ENCODE assay signal across 21 cellular contexts in the genomic region with DNA sequence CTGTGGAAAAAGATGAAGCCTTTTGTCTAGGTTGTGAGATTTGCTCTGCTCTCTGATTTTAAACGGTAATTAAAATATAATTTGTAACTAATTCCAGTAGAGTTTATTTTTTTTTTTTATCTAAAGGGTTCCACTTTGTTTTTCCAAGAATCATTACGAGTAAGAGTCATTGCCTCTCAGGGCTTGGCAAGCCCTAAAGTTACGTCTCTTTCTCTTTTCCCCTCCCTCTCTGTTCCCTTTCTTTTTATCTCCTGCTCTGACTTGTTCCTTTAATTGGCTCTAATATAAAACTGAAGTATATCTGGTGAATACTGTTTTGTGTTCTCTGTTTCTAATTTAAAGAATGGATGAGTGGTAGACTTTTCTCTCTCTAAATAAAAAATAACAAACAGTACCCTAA.
A peak's percentile ranks its signal among the peaks of the same experiment; 100 is the strongest.
DNase-seq lines count a peak whose midpoint lies in the region; ATAC-seq, FAIRE-seq and TF ChIP-seq lines count a peak whose summit lies in the region.
"Had no signal": no experiment of that assay in that cellular context is flagged by ENCODE, and none has a peak within 500 bp of the region (broad histone marks: within the 10 kb centered on the region; RNA-seq: fewer than 3 reads in every experiment).

No MANE protein-coding gene starts in this region.

- CTCF ChIA-PET in endothelial cell of umbilical vein (lab: Charles Lee): no interaction called here

- no peak overlapping the region for H2AFZ ChIP-seq in endothelial cell of umbilical vein (ENCODE audit: low read depth, low read length)

- H3K27me3 ChIP-seq in right atrium auricular region (no peaks in the 10 kb centered on the region), endothelial cell of umbilical vein (ENCODE audit: control insufficient read depth in 2 of 2, insufficient read depth in 2 of 2, low read length in 2 of 2) (no peaks in the 10 kb centered on the region)
- H3K27me3 ChIP-seq: gastrocnemius medialis, transverse colon had no signal

- no peaks in the 10 kb centered on the region for H3K4me1 Mint-ChIP-seq in activated T-helper 17 cell treated with anti-CD3 and anti-CD28 coated beads, Interleukin-2, amount 50 U/mL, for 72 hours
- H3K4me1 Mint-ChIP-seq: activated B cell treated with CpG ODN at 0.5 μM for 24 hours; naive B cell; stimulated activated memory B cell treated with anti-CD40 and anti-IgM and Interleukin-4, amounts not matched to agents 10 μg/mL and 1 μg/mL and 100 μg/mL, for 72 hours had no signal

- TF ChIP-seq CTCF in right atrium auricular region (IDR thresholded peaks at IDR 0.05) (no peak), endothelial cell of umbilical vein (IDR thresholded peaks at IDR 0.05; ENCODE audit: extremely low read depth in 1 of 2, insufficient read depth in 1 of 2, low read depth in 1 of 2, low read length in 2 of 2) (no peak)

- no peaks in the 10 kb centered on the region for H3K36me3 Mint-ChIP-seq in activated T-helper 17 cell treated with anti-CD3 and anti-CD28 coated beads, Interleukin-2, amount 50 U/mL, for 72 hours (ENCODE audit: low read depth)
- H3K36me3 Mint-ChIP-seq: CD8-positive, alpha-beta T cell; naive B cell; stimulated activated memory B cell treated with anti-CD40 and anti-IgM and Interleukin-4, amounts not matched to agents 10 μg/mL and 1 μg/mL and 100 μg/mL, for 72 hours had no signal

- H3K4me1 ChIP-seq in right atrium auricular region (no peaks in the 10 kb centered on the region), endothelial cell of umbilical vein (ENCODE audit: control insufficient read depth, extremely low read depth, insufficient read depth, low read length) (peaks cover 27% of the 10 kb centered on the region)
- H3K4me1 ChIP-seq: gastrocnemius medialis, transverse colon had no signal

- POLR2A ChIA-PET in endothelial cell of umbilical vein (lab: Charles Lee): no interaction called here

- H3K9me1 ChIP-seq in endothelial cell of umbilical vein (replicated peaks; ENCODE audit: control insufficient read depth, extremely low read depth, insufficient read depth, low read length): no peaks in the 10 kb centered on the region

- no peak overlapping the region for H3K4me3 Mint-ChIP-seq in activated T-helper 17 cell treated with anti-CD3 and anti-CD28 coated beads, Interleukin-2, amount 50 U/mL, for 72 hours
- H3K4me3 Mint-ChIP-seq: activated B cell treated with CpG ODN at 0.5 μM for 24 hours; CD8-positive, alpha-beta T cell; naive B cell; stimulated activated memory B cell treated with anti-CD40 and anti-IgM and Interleukin-4, amounts not matched to agents 10 μg/mL and 1 μg/mL and 100 μg/mL, for 72 hours had no signal

- FAIRE-seq in endothelial cell of umbilical vein (lab: Jason Lieb, UNC) (no peak), urothelium cell line (lab: Jason Lieb, UNC) (no peak)

- peaks cover 7% of the 10 kb centered on the region for H3K79me2 ChIP-seq in endothelial cell of umbilical vein (ENCODE audit: control insufficient read depth, insufficient read depth, low read length)

- H3K9ac ChIP-seq in endothelial cell of umbilical vein (replicated peaks; ENCODE audit: extremely low read depth, insufficient read depth, low read length): no peak overlapping the region

- H3K4me3 ChIP-seq in right atrium auricular region (no peak overlapping the region), endothelial cell of umbilical vein (replicated peaks in 1 of 3; ENCODE audit: insufficient read depth in 1 of 3, low read depth in 1 of 3, low read length in 3 of 3) (no peak overlapping the region)
- H3K4me3 ChIP-seq: gastrocnemius medialis, lung, transverse colon had no signal

- no peaks in the 10 kb centered on the region for H3K9me3 ChIP-seq in right atrium auricular region
- H3K9me3 ChIP-seq in endothelial cell of umbilical vein (replicated peaks; ENCODE audit: control insufficient read depth, insufficient read depth, low read length): no peaks in the 10 kb centered on the region
- H3K9me3 ChIP-seq: gastrocnemius medialis, transverse colon had no signal

- intact Hi-C loops in Right ventricle myocardium inferior (cut with DNase I) (no loop called here), endothelial cell of umbilical vein (cut with micrococcal nuclease) (no loop called here)

- H3K27ac ChIP-seq in right atrium auricular region: no peak overlapping the region
- H3K27ac ChIP-seq in endothelial cell of umbilical vein (ENCODE audit: insufficient read depth, low read depth, low read length): peak overlapping the region; percentile 19
- H3K27ac ChIP-seq: gastrocnemius medialis, RWPE1, transverse colon had no signal

- dilution Hi-C loops in endothelial cell of umbilical vein (cut with MboI; ENCODE audit: extremely low pct_ligation_motif_present, low sequenced_read_pairs): no loop called here

- BruUV-seq in endothelial cell of umbilical vein (replicated peaks; lab: Mats Ljungman, UMichigan): no TSS peak

- H3K27me3 Mint-ChIP-seq in activated T-helper 17 cell treated with anti-CD3 and anti-CD28 coated beads, Interleukin-2, amount 50 U/mL, for 72 hours: no peaks in the 10 kb centered on the region
- H3K27me3 Mint-ChIP-seq: activated B cell treated with CpG ODN at 0.5 μM for 24 hours; naive B cell; stimulated activated memory B cell treated with anti-CD40 and anti-IgM and Interleukin-4, amounts not matched to agents 10 μg/mL and 1 μg/mL and 100 μg/mL, for 72 hours had no signal

- ATAC-seq in Right ventricle myocardium inferior (peak; percentile 83), GM21737 (IDR thresholded peaks at IDR 0.05; ENCODE audit: unreplicated experiment) (no peak)
- no peak for ATAC-seq in activated T-helper 17 cell treated with anti-CD3 and anti-CD28 coated beads, Interleukin-2, amount 50 U/mL, for 72 hours (replicated peaks)
- ATAC-seq: CD8-positive, alpha-beta T cell; gastrocnemius medialis; stimulated activated memory B cell treated with anti-CD40 and anti-IgM and Interleukin-4, amounts not matched to agents 10 μg/mL and 1 μg/mL and 100 μg/mL, for 72 hours had no signal

- H4K20me1 ChIP-seq in endothelial cell of umbilical vein (replicated peaks; ENCODE audit: control insufficient read depth, extremely low read depth, insufficient read depth, low read length): no peaks in the 10 kb centered on the region

- H3K27ac Mint-ChIP-seq in activated T-helper 17 cell treated with anti-CD3 and anti-CD28 coated beads, Interleukin-2, amount 50 U/mL, for 72 hours: no peak overlapping the region
- H3K27ac Mint-ChIP-seq: activated B cell treated with CpG ODN at 0.5 μM for 24 hours; CD8-positive, alpha-beta T cell; stimulated activated memory B cell treated with anti-CD40 and anti-IgM and Interleukin-4, amounts not matched to agents 10 μg/mL and 1 μg/mL and 100 μg/mL, for 72 hours had no signal

- H3K9me3 Mint-ChIP-seq in activated T-helper 17 cell treated with anti-CD3 and anti-CD28 coated beads, Interleukin-2, amount 50 U/mL, for 72 hours: no peaks in the 10 kb centered on the region
- H3K9me3 Mint-ChIP-seq: activated B cell treated with CpG ODN at 0.5 μM for 24 hours; CD8-positive, alpha-beta T cell; naive B cell had no signal

- DNase-seq in Right ventricle myocardium inferior (ENCODE audit: missing footprints) (no peak), right atrium auricular region (ENCODE audit: low spot score) (no peak), endothelial cell of umbilical vein (ENCODE audit: low read depth, low spot score) (no peak), kidney glomerular epithelial cell (lab: John Stamatoyannopoulos, UW) (peak; percentile 64), NK-92 (lab: John Stamatoyannopoulos, UW; ENCODE audit: unreplicated experiment) (no peak), urothelium cell line (ENCODE audit: low spot score) (no peak)
- DNase-seq: activated B cell treated with CpG ODN at 0.5 μM for 24 hours; CD8-positive, alpha-beta T cell; DMS79 treated with DMSO at 0.1 percent for 48 hours; effector memory CD4-positive, alpha-beta T cell; gastrocnemius medialis; naive B cell; NCI-H1436; NCI-H226; T-helper 1 cell; transverse colon had no signal

- no peak for TF ChIP-seq POLR2A in endothelial cell of umbilical vein (IDR thresholded peaks at IDR 0.05; ENCODE audit: low read depth, low read length)

- H3K4me2 ChIP-seq in endothelial cell of umbilical vein (ENCODE audit: insufficient read depth, low read length): no peak overlapping the region

- no peaks in the 10 kb centered on the region for H3K36me3 ChIP-seq in right atrium auricular region
- peaks cover 7 to 32% of the 10 kb centered on the region in 2 experiments for H3K36me3 ChIP-seq in endothelial cell of umbilical vein (ENCODE audit: control insufficient read depth in 2 of 2, extremely low read depth in 1 of 2, insufficient read depth in 2 of 2, low read length in 2 of 2)
- H3K36me3 ChIP-seq: transverse colon had no signal

TF ChIP-seq in endothelial cell of umbilical vein, 7 proteins besides CTCF, POLR2A, EP300 and RAD21:
- TF ChIP-seq FOS (IDR thresholded peaks at IDR 0.05; ENCODE audit: borderline replicate concordance, insufficient read depth, low read length): no peak
- TF ChIP-seq MYC (IDR thresholded peaks at IDR 0.05; ENCODE audit: low read depth, low read length): no peak
- TF ChIP-seq GATA2 (IDR thresholded peaks at IDR 0.05; ENCODE audit: insufficient read depth, insufficient read length, low read depth, low read length): no peak
- no peak for TF ChIP-seq EZH2 (IDR thresholded peaks at IDR 0.05; ENCODE audit: borderline replicate concordance, low read depth, low read length, severe bottlenecking)
